8 cellular contexts compared by ENCODE assay signal in the genomic region with DNA sequence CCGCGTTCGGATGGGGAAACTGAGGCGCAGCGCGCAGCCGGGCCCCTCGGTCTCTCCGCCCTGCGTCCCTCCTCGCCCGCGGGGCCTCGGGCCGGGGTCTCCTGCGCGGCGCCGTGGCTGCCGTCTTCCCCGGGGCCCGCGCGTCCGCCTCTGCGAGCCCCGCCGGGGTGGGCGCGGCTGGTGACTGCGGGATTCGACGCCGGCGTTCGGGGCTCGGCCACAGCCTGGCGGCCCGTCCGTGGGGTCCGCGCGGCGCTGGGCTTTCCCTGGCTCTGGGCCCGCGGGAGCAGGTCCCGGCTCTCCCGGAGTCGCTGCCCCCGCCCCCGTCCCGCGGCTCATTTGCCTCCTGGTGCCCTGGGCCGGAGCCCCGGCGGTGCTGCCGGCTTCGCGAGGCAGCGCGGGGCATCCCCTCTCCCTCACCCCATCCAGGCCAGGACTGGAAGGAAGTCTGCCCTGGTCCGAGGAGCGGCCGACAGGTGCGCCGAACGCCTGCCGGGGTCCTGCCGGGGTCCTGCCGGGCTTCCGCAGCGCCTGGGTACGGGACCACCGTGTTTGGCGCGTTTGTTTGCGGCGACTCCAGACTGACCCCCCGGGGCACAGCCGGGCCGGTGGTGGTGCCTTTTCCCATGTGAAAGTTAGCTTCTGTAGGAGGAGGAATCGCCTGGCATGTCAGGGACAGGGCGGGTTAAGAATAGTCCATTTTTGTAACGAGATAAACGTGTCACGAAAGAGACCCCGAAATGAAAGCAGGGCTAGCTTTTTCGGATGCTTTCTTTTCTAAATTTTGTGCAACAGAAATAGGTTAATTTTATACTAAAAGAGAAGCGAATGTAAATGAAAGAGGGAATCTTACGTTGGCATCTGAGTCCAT. TPM values are rescaled to one million over a fixed set of nuclear protein-coding genes. Genes with fewer than 3 reads are reported as not detected.
DNase-seq lines count a peak whose midpoint lies in the region; ATAC-seq and TF ChIP-seq lines count a peak whose summit lies in the region.

No MANE protein-coding gene starts in this region.

- TF ChIP-seq CTCF in adrenal gland (IDR thresholded peaks at IDR 0.05) = no peak
- TF ChIP-seq CTCF in stomach (IDR thresholded peaks at IDR 0.05) = no peak

- WGBS in adrenal gland, 4 donors = 4 to 26% (median 10%) methylated on average over 9 to 90 of the region's 90 CpGs
- WGBS in stomach, 5 donors = 2 to 6% (median 3%) methylated on average over 29 to 90 of the region's 90 CpGs

- DNase-seq in ELR (ENCODE audit: low read depth) (peak; percentile 32), adrenal gland (peak in 1 of 7 donors; percentile 30), islet precursor cell (peak; percentile 71), stomach (no peak), kidney tubule cell (ENCODE audit: low spot score) (no peak)

- H3K9me3 ChIP-seq in adrenal gland (replicated peaks in 1 of 3) (no peaks in the 10 kb centered on the region), stomach (no peaks in the 10 kb centered on the region)

- no peak for TF ChIP-seq POLR2A in adrenal gland (IDR thresholded peaks at IDR 0.05)
- TF ChIP-seq POLR2A in stomach (IDR thresholded peaks at IDR 0.05) = no peak

- H3K4me3 ChIP-seq in adrenal gland = peak overlapping the region; percentile 27 to 91 (median 70)
- peak overlapping the region; percentile 96 to 100 (median 100) for H3K4me3 ChIP-seq in stomach

- no peaks in the 10 kb centered on the region for H3K27me3 ChIP-seq in adrenal gland
- H3K27me3 ChIP-seq in stomach = no peaks in the 10 kb centered on the region

- peaks cover 0 to 24% of the 10 kb centered on the region in 2 donors for H3K4me1 ChIP-seq in adrenal gland (replicated peaks in 1 of 2)
- peaks cover 22 to 59% (median 46%) of the 10 kb centered on the region in 4 donors for H3K4me1 ChIP-seq in stomach

- intact Hi-C loops in adrenal gland (cut with DNase I) (loop anchor here in 1 of 2 donors (5.0 kb wide), 1 partner anchor 110 kb away; no protein-coding TSS in a partner anchor), stomach (cut with DNase I; ENCODE audit: low total_unique reads) (loop anchor here (10.0 kb wide), 1 partner anchor 112 kb away; no protein-coding TSS in a partner anchor)

- ATAC-seq in HG03039 (IDR thresholded peaks at IDR 0.05; ENCODE audit: unreplicated experiment) (peak; percentile 8), GM21529 (IDR thresholded peaks at IDR 0.05; ENCODE audit: unreplicated experiment) (no peak), GM18868 (IDR thresholded peaks at IDR 0.05; ENCODE audit: unreplicated experiment) (no peak)

- H3K27ac ChIP-seq in adrenal gland (peak overlapping the region in 2 of 5 donors; percentile 26 to 30), stomach (peak overlapping the region in 4 of 5 donors; percentile 18 to 88 (median 78))

- no peak for TF ChIP-seq EP300 in stomach (IDR thresholded peaks at IDR 0.05)

- H3K36me3 ChIP-seq in adrenal gland (replicated peaks in 1 of 2) (peaks cover 0 to 25% of the 10 kb centered on the region in 2 donors), stomach (peaks cover 13 to 31% (median 28%) of the 10 kb centered on the region in 4 donors)

RNA-seq across cellular contexts. Expression of gene CHMP6, which starts 0.7 kb away (rescaled TPM):
- total RNA-seq in adrenal gland (10 to 100 TPM; 22.6 to 35.3 (median 27.0) TPM), stomach (100 to 1,000 TPM in 1 of 5 donors, 10 to 100 TPM in 3, 1 to 10 TPM in 1; 5.4 to 117 (median 12.9) TPM)
- polyA plus RNA-seq in adrenal gland (10 to 100 TPM; 23.8 to 33.7 (median 24.4) TPM), stomach (10 to 100 TPM; 23.6 to 30.5 (median 25.4) TPM)

RNA-seq across cellular contexts. Expression of gene BAIAP2, which starts 42.6 kb away (rescaled TPM):
- total RNA-seq in adrenal gland (10 to 100 TPM in 7 of 8 donors, 1 to 10 TPM in 1; 7.8 to 19.9 (median 15.3) TPM), stomach (100 to 1,000 TPM in 2 of 5 donors, 10 to 100 TPM in 3; 21.1 to 263 (median 96.9) TPM)
- polyA plus RNA-seq in adrenal gland (10 to 100 TPM in 2 of 3 donors, 1 to 10 TPM in 1; 8.7 to 33.4 (median 12.1) TPM), stomach (10 to 100 TPM; 37.5 to 66.1 (median 46.6) TPM)

Comparison
In these comparisons a context has a peak if more than half of its experiments do, and no peak if none do; other contexts are left out.
1. DNase-seq: peak in ELR (single experiment) and islet precursor cell (single experiment); none in stomach (single experiment) and kidney tubule cell (single experiment).